In genomic region chrX:106731590-106731989, GRCh38 we compare ENCODE assay signal across 2 cellular contexts.
TF ChIP-seq lines count a peak whose summit lies in the region.

No MANE protein-coding gene starts in this region.

TF ChIP-seq in HepG2, 621 proteins besides CTCF, POLR2A, EP300 and RAD21:
- no peak for TF ChIP-seq HINFP (CRISPR knock-in tag; IDR thresholded peaks at IDR 0.05; ENCODE audit: low read depth)
- TF ChIP-seq MAF1 (CRISPR knock-in tag; IDR thresholded peaks at IDR 0.05; ENCODE audit: borderline replicate concordance): no peak
- no peak for TF ChIP-seq XBP1 (CRISPR knock-in tag; IDR thresholded peaks at IDR 0.05)
- TF ChIP-seq, protein P1, sequence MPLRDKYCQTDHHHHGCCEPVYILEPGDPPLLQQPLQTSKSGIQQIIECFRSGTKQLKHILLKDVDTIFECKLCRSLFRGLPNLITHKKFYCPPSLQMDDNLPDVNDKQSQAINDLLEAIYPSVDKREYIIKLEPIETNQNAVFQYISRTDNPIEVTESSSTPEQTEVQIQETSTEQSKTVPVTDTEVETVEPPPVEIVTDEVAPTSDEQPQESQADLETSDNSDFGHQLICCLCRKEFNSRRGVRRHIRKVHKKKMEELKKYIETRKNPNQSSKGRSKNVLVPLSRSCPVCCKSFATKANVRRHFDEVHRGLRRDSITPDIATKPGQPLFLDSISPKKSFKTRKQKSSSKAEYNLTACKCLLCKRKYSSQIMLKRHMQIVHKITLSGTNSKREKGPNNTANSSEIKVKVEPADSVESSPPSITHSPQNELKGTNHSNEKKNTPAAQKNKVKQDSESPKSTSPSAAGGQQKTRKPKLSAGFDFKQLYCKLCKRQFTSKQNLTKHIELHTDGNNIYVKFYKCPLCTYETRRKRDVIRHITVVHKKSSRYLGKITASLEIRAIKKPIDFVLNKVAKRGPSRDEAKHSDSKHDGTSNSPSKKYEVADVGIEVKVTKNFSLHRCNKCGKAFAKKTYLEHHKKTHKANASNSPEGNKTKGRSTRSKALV (CRISPR knock-in tag; IDR thresholded peaks at IDR 0.05): no peak
- TF ChIP-seq, protein P2, sequence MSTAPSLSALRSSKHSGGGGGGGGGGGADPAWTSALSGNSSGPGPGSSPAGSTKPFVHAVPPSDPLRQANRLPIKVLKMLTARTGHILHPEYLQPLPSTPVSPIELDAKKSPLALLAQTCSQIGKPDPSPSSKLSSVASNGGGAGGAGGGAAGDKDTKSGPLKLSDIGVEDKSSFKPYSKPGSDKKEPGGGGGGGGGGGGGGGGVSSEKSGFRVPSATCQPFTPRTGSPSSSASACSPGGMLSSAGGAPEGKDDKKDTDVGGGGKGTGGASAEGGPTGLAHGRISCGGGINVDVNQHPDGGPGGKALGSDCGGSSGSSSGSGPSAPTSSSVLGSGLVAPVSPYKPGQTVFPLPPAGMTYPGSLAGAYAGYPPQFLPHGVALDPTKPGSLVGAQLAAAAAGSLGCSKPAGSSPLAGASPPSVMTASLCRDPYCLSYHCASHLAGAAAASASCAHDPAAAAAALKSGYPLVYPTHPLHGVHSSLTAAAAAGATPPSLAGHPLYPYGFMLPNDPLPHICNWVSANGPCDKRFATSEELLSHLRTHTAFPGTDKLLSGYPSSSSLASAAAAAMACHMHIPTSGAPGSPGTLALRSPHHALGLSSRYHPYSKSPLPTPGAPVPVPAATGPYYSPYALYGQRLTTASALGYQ (CRISPR knock-in tag; IDR thresholded peaks at IDR 0.05): no peak
- TF ChIP-seq ZNF33B (CRISPR knock-in tag; IDR thresholded peaks at IDR 0.05): no peak
- TF ChIP-seq RERE (CRISPR knock-in tag; IDR thresholded peaks at IDR 0.05; ENCODE audit: low read depth): no peak
TF ChIP-seq in HepG2: peak in this region for 0.

TF ChIP-seq in GM12891, 5 proteins besides CTCF, POLR2A, EP300 and RAD21:
- TF ChIP-seq POLR2AphosphoS5 (IDR thresholded peaks at IDR 0.05; ENCODE audit: low read depth, low read length) (no peak), POU2F2 (IDR thresholded peaks at IDR 0.05; ENCODE audit: low read depth, low read length) (no peak), PAX5 (IDR thresholded peaks at IDR 0.05; ENCODE audit: insufficient read depth, low read length, severe bottlenecking) (no peak), TAF1 (IDR thresholded peaks at IDR 0.05; ENCODE audit: low read depth, low read length) (no peak), SPI1 (IDR thresholded peaks at IDR 0.05; ENCODE audit: low read depth, low read length) (no peak)
